Comparison of ENCODE assay signal across 1 cellular context in genomic region chr4:161256716-161257115, GRCh38.
TF ChIP-seq lines count a peak whose summit lies in the region.

No MANE protein-coding gene starts in this region.

TF ChIP-seq in WTC11, 78 proteins besides CTCF, POLR2A, EP300 and RAD21 (continued from another document):
- TF ChIP-seq, protein P1, sequence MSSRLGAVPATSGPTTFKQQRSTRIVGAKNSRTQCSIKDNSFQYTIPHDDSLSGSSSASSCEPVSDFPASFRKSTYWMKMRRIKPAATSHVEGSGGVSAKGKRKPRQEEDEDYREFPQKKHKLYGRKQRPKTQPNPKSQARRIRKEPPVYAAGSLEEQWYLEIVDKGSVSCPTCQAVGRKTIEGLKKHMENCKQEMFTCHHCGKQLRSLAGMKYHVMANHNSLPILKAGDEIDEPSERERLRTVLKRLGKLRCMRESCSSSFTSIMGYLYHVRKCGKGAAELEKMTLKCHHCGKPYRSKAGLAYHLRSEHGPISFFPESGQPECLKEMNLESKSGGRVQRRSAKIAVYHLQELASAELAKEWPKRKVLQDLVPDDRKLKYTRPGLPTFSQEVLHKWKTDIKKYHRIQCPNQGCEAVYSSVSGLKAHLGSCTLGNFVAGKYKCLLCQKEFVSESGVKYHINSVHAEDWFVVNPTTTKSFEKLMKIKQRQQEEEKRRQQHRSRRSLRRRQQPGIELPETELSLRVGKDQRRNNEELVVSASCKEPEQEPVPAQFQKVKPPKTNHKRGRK (CRISPR knock-in tag; IDR thresholded peaks at IDR 0.05; ENCODE audit: borderline replicate concordance): no peak
- TF ChIP-seq ZNF263 (CRISPR knock-in tag; IDR thresholded peaks at IDR 0.05; ENCODE audit: low read depth) (no peak), SOX15 (CRISPR knock-in tag; IDR thresholded peaks at IDR 0.05) (no peak), ETV6 (CRISPR knock-in tag; IDR thresholded peaks at IDR 0.05) (no peak), MLX (CRISPR knock-in tag; IDR thresholded peaks at IDR 0.05) (no peak), MXD4 (CRISPR knock-in tag; IDR thresholded peaks at IDR 0.05; ENCODE audit: borderline replicate concordance) (no peak)
- TF ChIP-seq, protein P2, sequence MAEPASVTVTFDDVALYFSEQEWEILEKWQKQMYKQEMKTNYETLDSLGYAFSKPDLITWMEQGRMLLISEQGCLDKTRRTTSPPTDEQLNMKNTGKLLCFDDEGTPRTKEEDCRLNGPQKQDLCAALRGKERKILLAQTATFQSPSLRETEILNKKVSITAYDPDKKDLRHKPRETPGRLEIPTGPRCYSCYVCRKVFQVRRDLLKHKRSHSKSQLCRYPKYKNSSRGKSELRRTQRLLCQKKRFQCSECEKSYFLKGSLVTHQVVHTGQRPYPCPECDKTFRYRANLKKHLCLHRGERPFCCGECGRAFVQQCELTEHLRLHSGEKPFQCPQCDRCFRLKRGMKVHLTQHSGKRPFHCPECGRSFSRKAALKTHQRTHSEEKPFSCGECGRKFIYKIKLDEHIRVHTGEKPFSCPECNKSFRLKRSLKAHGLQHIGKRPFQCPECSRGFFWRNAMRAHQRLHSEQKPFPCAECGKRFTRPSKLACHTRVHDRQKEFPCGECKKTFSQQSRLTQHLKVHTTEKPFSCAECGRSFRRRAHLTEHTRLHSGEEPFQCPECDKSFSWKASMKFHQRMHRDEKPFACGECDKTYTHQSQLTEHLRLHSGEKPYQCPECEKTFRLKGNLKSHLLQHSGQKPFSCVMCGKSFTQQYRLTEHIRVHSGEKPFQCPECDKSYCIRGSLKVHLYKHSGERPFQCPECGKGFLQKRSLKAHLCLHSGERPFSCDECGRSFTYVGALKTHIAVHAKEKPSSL (CRISPR knock-in tag; conservative IDR thresholded peaks at IDR 0.05): no peak
